ENCODE assay signal across 8 cellular contexts in the genomic region with DNA sequence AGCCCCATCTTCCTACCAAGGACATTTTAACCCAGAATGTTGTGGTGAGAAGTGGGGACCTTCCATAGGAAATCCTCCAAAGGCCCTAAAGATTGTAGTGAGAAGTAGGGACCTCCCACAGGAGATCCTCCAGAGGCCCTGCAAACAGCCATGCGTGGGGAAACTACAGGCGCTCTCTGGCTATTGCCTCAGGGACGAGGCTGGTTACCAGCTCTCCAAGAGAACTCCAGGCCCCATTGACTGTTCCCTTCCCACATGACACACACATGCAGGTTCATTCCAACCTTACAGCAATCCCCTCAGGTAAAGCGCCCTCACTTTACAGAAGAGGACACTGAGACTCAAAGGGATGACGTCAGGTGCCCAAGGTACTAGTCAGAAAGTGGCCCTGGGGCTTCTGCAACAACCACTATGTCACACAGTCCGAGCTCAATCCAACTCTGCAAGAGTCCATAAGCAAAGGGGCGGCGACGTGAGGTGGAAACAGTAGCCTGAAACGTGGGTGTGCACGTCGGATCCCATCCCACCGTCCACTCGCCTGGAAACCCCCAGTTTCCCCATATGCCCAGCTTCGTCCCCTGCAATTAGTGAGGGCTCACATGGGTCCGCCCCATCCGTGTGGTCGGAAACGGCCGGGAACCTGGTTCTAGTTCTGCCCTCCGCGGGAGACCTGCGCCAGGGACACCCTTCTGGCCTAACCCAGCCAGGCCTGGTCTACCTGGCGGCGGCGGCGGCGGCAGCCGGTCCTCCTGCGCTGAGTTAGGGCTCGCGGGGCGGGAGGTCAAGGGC. TPM values are rescaled to one million over a fixed set of nuclear protein-coding genes. Genes with fewer than 3 reads are reported as not detected.
DNase-seq lines count a peak whose midpoint lies in the region; ATAC-seq and TF ChIP-seq lines count a peak whose summit lies in the region.
"Not testable (repeated sequence)": the region's sequence is repeated elsewhere in the genome, so short reads cannot be mapped to it uniquely, and the experiment has no call there.

No MANE protein-coding gene starts in this region.

- H3K4me3 ChIP-seq in BJ (ENCODE audit: low read depth, low read length) (peak overlapping the region; percentile 35), Loucy (ENCODE audit: low read length, poor library complexity, severe bottlenecking) (peak overlapping the region; percentile 70), right lobe of liver (peak overlapping the region in 1 of 3 donors; percentile 35), skeletal muscle cell (ENCODE audit: low read depth, low read length) (peak overlapping the region; percentile 43)
- not testable (repeated sequence) for H3K4me3 ChIP-seq in endodermal cell (ENCODE audit: low read length)

- not testable (repeated sequence) for H3K9me3 Mint-ChIP-seq in activated T-cell treated with anti-CD3 and anti-CD28 coated beads, Interleukin-2, amount 50 U/mL, for 72 hours; endodermal cell

- not testable (repeated sequence) for H3K27ac ChIP-seq in endodermal cell (ENCODE audit: low read depth, low read length); right lobe of liver

- WGBS in endodermal cell (ENCODE audit: insufficient coverage in 1 of 2, insufficient read length in 1 of 2), 2 experiments: 78 to 94% methylated on average over 2 to 3 of the region's 33 CpGs
- no CpG with 5 or more reads among the region's 33 CpGs for WGBS in right lobe of liver (ENCODE audit: insufficient coverage, low coverage, low lambda C conversion rate, missing lambda C conversion rate)

- not testable (repeated sequence) for H3K27ac Mint-ChIP-seq in activated T-cell treated with anti-CD3 and anti-CD28 coated beads, Interleukin-2, amount 50 U/mL, for 72 hours; endodermal cell

- not testable (repeated sequence) for H3K36me3 ChIP-seq in BJ (ENCODE audit: control insufficient read depth, insufficient read depth, low read length); Loucy (ENCODE audit: insufficient read depth, low read length); endodermal cell (ENCODE audit: control insufficient read depth, insufficient read depth, low read length); right lobe of liver

- intact Hi-C loops in right lobe of liver (cut with DNase I): not testable (repeated sequence)

- H4K20me1 ChIP-seq in Loucy (ENCODE audit: insufficient read depth, low read length, poor library complexity, severe bottlenecking): not testable (repeated sequence)

- ATAC-seq in GM19372 (IDR thresholded peaks at IDR 0.05; ENCODE audit: low read depth, unreplicated experiment): peak; percentile 10
- ATAC-seq in HG02970 (IDR thresholded peaks at IDR 0.05; ENCODE audit: low FRiP score, unreplicated experiment): peak; percentile 37
- peak; percentile 40 to 53 for ATAC-seq in activated T-cell treated with anti-CD3 and anti-CD28 coated beads, Interleukin-2, amount 50 U/mL, for 72 hours (replicated peaks in 1 of 2)
- peak in 3 of 4 donors; percentile 3 to 15 (median 4) for ATAC-seq in right lobe of liver

- not testable (repeated sequence) for DNase-seq in BJ (ENCODE audit: low read depth); activated T-cell treated with anti-CD3 and anti-CD28 coated beads, Interleukin-2, amount 50 U/mL, for 72 hours; right lobe of liver; skeletal muscle cell (ENCODE audit: low read depth)
- DNase-seq in endodermal cell: peak; percentile 47

- not testable (repeated sequence) for H3K9me2 ChIP-seq in Loucy (replicated peaks; ENCODE audit: low read depth, low read length)

- not testable (repeated sequence) for H3K27me3 ChIP-seq in BJ (ENCODE audit: control insufficient read depth, insufficient read depth, low read length); Loucy (ENCODE audit: insufficient read depth, low read length, poor library complexity, severe bottlenecking); endodermal cell (ENCODE audit: control insufficient read depth, insufficient read depth, low read length, poor library complexity, severe bottlenecking); right lobe of liver

- H3K9ac ChIP-seq in Loucy (ENCODE audit: low read depth, low read length, poor library complexity, severe bottlenecking); endodermal cell (ENCODE audit: extremely low read depth, low read length, poor library complexity, severe bottlenecking): not testable (repeated sequence)

- POLR2A ChIA-PET in BJ (lab: Charles Lee): not testable (repeated sequence)

- CTCF ChIA-PET in BJ (lab: Yijun Ruan, JAX): not testable (repeated sequence)

- peak overlapping the region; percentile 60 to 61 for H3K4me3 Mint-ChIP-seq in activated T-cell treated with anti-CD3 and anti-CD28 coated beads, Interleukin-2, amount 50 U/mL, for 72 hours
- peak overlapping the region; percentile 39 for H3K4me3 Mint-ChIP-seq in endodermal cell

- not testable (repeated sequence) for H3K79me2 ChIP-seq in Loucy (ENCODE audit: insufficient read depth, low read length)

- peaks cover 11% of the 10 kb centered on the region for H3K4me1 Mint-ChIP-seq in activated T-cell treated with anti-CD3 and anti-CD28 coated beads, Interleukin-2, amount 50 U/mL, for 72 hours (ENCODE audit: low read depth)
- peaks cover 16% of the 10 kb centered on the region for H3K4me1 Mint-ChIP-seq in endodermal cell

- not testable (repeated sequence) for H3K4me1 ChIP-seq in Loucy (ENCODE audit: insufficient read depth, low read length, poor library complexity, severe bottlenecking); endodermal cell (ENCODE audit: control insufficient read depth, insufficient read depth, low read length); right lobe of liver

- not testable (repeated sequence) for H3K9me3 ChIP-seq in Loucy (ENCODE audit: insufficient read depth, low read depth, low read length); endodermal cell (ENCODE audit: control insufficient read depth, low read length); right lobe of liver

- not testable (repeated sequence) for TF ChIP-seq POLR2A in right lobe of liver (IDR thresholded peaks at IDR 0.05)

- not testable (repeated sequence) for TF ChIP-seq CTCF in BJ (IDR thresholded peaks at IDR 0.05; ENCODE audit: insufficient read depth, low read depth, low read length); Loucy (conservative IDR thresholded peaks at IDR 0.05; ENCODE audit: low read length); endodermal cell (conservative IDR thresholded peaks at IDR 0.05); right lobe of liver (IDR thresholded peaks at IDR 0.05)

- H3K4me2 ChIP-seq in Loucy (ENCODE audit: low read depth, low read length, poor library complexity, severe bottlenecking): not testable (repeated sequence)

- not testable (repeated sequence) for H3F3A ChIP-seq in Loucy (ENCODE audit: low read depth)

- H3K27me3 Mint-ChIP-seq in activated T-cell treated with anti-CD3 and anti-CD28 coated beads, Interleukin-2, amount 50 U/mL, for 72 hours (ENCODE audit: low read depth); endodermal cell (ENCODE audit: insufficient read depth): not testable (repeated sequence)

- not testable (repeated sequence) for H3K36me3 Mint-ChIP-seq in activated T-cell treated with anti-CD3 and anti-CD28 coated beads, Interleukin-2, amount 50 U/mL, for 72 hours (ENCODE audit: insufficient read depth in 2 of 2); endodermal cell (ENCODE audit: low read depth)

- H2AFZ ChIP-seq in Loucy (ENCODE audit: low read length): not testable (repeated sequence)

RNA-seq across cellular contexts. Expression of a gene that starts 0.5 kb away (rescaled TPM):
- polyA plus RNA-seq in BJ (2011; rRNA removed): 7.7 and 10.7 TPM in 2 replicates
- 5.5 and 7.6 TPM in 2 replicates for polyA minus RNA-seq in BJ (2011; rRNA and poly(A)+ RNA removed)
- total RNA-seq in activated T-cell treated with anti-CD3 and anti-CD28 coated beads, Interleukin-2, amount 50 U/mL, for 72 hours: 10 to 100 TPM; 32.9 to 36.1 TPM
- 10 to 100 TPM; 36.3 to 49.7 TPM for total RNA-seq in endodermal cell
- 27.1 TPM for polyA plus RNA-seq in endodermal cell (2013, experiment 1 of 2)
- 22.4 TPM for polyA plus RNA-seq in endodermal cell (2013, experiment 2 of 2)
- 1 to 10 TPM; 1.8 to 4.6 (median 3.2) TPM for total RNA-seq in right lobe of liver

RNA-seq across cellular contexts. Expression of a gene that starts 18.8 kb away (rescaled TPM):
- 3.3 and 3.8 TPM in 2 replicates for polyA plus RNA-seq in BJ (2011; rRNA removed)
- polyA minus RNA-seq in BJ (2011; rRNA and poly(A)+ RNA removed): 25.2 and 30.0 TPM in 2 replicates
- total RNA-seq in activated T-cell treated with anti-CD3 and anti-CD28 coated beads, Interleukin-2, amount 50 U/mL, for 72 hours: 10 to 100 TPM; 36.1 to 40.7 TPM
- total RNA-seq in endodermal cell (10 to 100 TPM; 26.8 to 44.8 TPM), right lobe of liver (1 to 10 TPM; 2.8 to 4.8 (median 4.2) TPM)
- polyA plus RNA-seq in endodermal cell (2013, experiment 1 of 2): 11.6 TPM
- polyA plus RNA-seq in endodermal cell (2013, experiment 2 of 2): 15.7 TPM

Comparison
In these comparisons a context has a peak if more than half of its experiments do, and no peak if none do; other contexts are left out.
1. RNA of a gene that starts 0.5 kb away (total RNA-seq): 36.3 to 49.7 TPM in endodermal cell and 32.9 to 36.1 TPM in activated T-cell treated with anti-CD3 and anti-CD28 coated beads, Interleukin-2, amount 50 U/mL, for 72 hours; 1.8 to 4.6 TPM in right lobe of liver; every median in the first group is over 4 times any median in the second.
2. RNA of a gene that starts 18.8 kb away (total RNA-seq): 26.8 to 44.8 TPM in endodermal cell and 36.1 to 40.7 TPM in activated T-cell treated with anti-CD3 and anti-CD28 coated beads, Interleukin-2, amount 50 U/mL, for 72 hours; 2.8 to 4.8 TPM in right lobe of liver; every median in the first group is over 4 times any median in the second.
3. Peak in every context shown above with its lines, with median percentiles within 50 percentile points of each other: ATAC-seq.